In the genomic region with DNA sequence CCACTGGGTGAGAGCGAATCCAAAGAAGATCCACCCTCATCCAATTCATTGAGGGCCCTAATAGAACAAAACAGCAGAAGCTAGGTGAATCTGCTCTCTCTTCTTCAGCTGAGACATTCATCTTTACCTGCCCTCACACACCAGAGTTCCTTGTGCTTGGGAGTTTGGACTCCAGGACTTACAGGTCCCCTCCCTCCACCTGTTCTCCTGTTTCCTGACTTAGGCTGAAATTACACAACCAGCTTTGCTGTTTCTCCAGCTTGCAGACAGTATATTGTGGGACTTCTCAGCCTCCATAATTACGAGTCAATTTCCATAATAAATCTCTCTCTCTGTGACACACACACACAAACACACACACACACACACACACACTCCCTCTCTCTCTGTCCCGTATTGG, we compare ENCODE assay signal across 34 cellular contexts. TPM values are rescaled to one million over a fixed set of nuclear protein-coding genes. Genes with fewer than 3 reads are reported as not detected.
"Had no signal": no experiment of that assay in that cellular context is flagged by ENCODE, and none has a peak within 500 bp of the region (broad histone marks: within the 10 kb centered on the region; RNA-seq: fewer than 3 reads in every experiment).

No MANE protein-coding gene starts in this region.

- H3K9me3 ChIP-seq: adrenal gland, body of pancreas, esophagus muscularis mucosa, gastrocnemius medialis, heart left ventricle had no signal

- FAIRE-seq: colon had no signal

- H3K27me3 ChIP-seq: body of pancreas, foreskin keratinocyte had no signal

- H3K36me3 ChIP-seq: adrenal gland, esophagus muscularis mucosa, gastrocnemius medialis, heart left ventricle, WERI-Rb-1 had no signal

- H3K27ac ChIP-seq: adrenal gland, body of pancreas, esophagus muscularis mucosa, foreskin keratinocyte, gastrocnemius medialis, heart left ventricle, WERI-Rb-1 had no signal

- ATAC-seq: activated CD4-positive, CD25-positive, alpha-beta regulatory T cell treated with anti-CD3 and anti-CD28 coated beads, Interleukin-2, amount 50 U/mL, for 24 hours; activated CD8-positive, alpha-beta memory T cell treated with anti-CD3 and anti-CD28 coated beads, Interleukin-2, amount 10 ng/mL, durations not matched to agents 7 days and 5 days; activated CD8-positive, alpha-beta T cell treated with anti-CD3 and anti-CD28 coated beads for 36 hours; activated naive CD8-positive, alpha-beta T cell treated with anti-CD3 and anti-CD28 coated beads, Interleukin-2, amount 50 U/mL, for 24 hours; body of pancreas; effector memory CD8-positive, alpha-beta T cell; foreskin keratinocyte; gastrocnemius medialis; heart left ventricle; T-helper 17 cell had no signal

- DNase-seq: activated B cell treated with CpG ODN at 0.5 μM for 24 hours; activated CD4-positive, alpha-beta T cell treated with anti-CD3 and anti-CD28 coated beads for 48 hours; activated CD4-positive, alpha-beta T cell treated with anti-CD3 and anti-CD28 coated beads, Interleukin-2, amount 50 U/mL, for 1 hour; activated CD4-positive, alpha-beta T cell treated with anti-CD3 and anti-CD28 coated beads, Interleukin-2, amount 50 U/mL, for 48 hours; activated CD8-positive, alpha-beta memory T cell treated with anti-CD3 and anti-CD28 coated beads, Interleukin-2, amount 10 ng/mL, durations not matched to agents 7 days and 5 days; activated CD8-positive, alpha-beta memory T cell treated with anti-CD3 and anti-CD28 coated beads, Interleukin-2, amount 50 U/mL, for 4 hours; activated CD8-positive, alpha-beta T cell treated with anti-CD3 and anti-CD28 coated beads for 36 hours; activated effector memory CD4-positive, alpha-beta T cell treated with anti-CD3 and anti-CD28 coated beads, Interleukin-2, amount 50 U/mL, for 16 hours; activated naive CD4-positive, alpha-beta T cell; activated naive CD8-positive, alpha-beta T cell treated with anti-CD3 and anti-CD28 coated beads for 36 hours; activated naive CD8-positive, alpha-beta T cell treated with anti-CD3 and anti-CD28 coated beads, Interleukin-2, amount 50 U/mL, for 24 hours; activated T-cell treated with anti-CD3 and anti-CD28 coated beads, Interleukin-2, amount 50 U/mL, for 1 hour; activated T-cell treated with anti-CD3 and anti-CD28 coated beads, Interleukin-2, amount 50 U/mL, for 48 hours; adrenal gland; amygdala; aorta; body of pancreas; caudate nucleus; cortex of kidney; dermis blood vessel endothelial cell; effector CD4-positive, alpha-beta T cell; effector memory CD8-positive, alpha-beta T cell; erythroblast; foreskin keratinocyte; gastrocnemius medialis; glutamatergic neuron; heart left ventricle; T-helper 1 cell; T-helper 17 cell; T1000; WERI-Rb-1 had no signal

- H3K4me3 ChIP-seq: adrenal gland, body of pancreas, esophagus muscularis mucosa, gastrocnemius medialis, heart left ventricle had no signal

- H3K4me1 ChIP-seq: adrenal gland, body of pancreas, esophagus muscularis mucosa, gastrocnemius medialis had no signal

RNA-seq across cellular contexts. Expression of gene TMEM171, which starts 19.1 kb away (rescaled TPM):
- polyA plus RNA-seq: heart left ventricle had no signal

RNA-seq across cellular contexts. Expression of gene TMEM174, which starts 33.5 kb away (rescaled TPM):
- polyA plus RNA-seq: adrenal gland, aorta, foreskin keratinocyte, heart left ventricle had no signal
